8 cellular contexts compared by ENCODE assay signal in genomic region chr11:118434123-118434552, GRCh38.
DNase-seq lines count a peak whose midpoint lies in the region; ATAC-seq and TF ChIP-seq lines count a peak whose summit lies in the region.

No MANE protein-coding gene starts in this region.

- peak overlapping the region; percentile 92 for H3K4me3 ChIP-seq in coronary artery

- H3K9ac ChIP-seq in ES-I3 (ENCODE audit: low read depth, low read length): peak overlapping the region; percentile 94

- H3K4me3 Mint-ChIP-seq in nephron: peak overlapping the region; percentile 92 to 97 (median 95)

- DNase-seq in NCI-H1436 treated with DMSO at 0.1 percent for 48 hours (lab: John Stamatoyannopoulos, UW): peak; percentile 5
- DNase-seq in coronary artery (ENCODE audit: low spot score): no peak
- DNase-seq in GOT3 (lab: John Stamatoyannopoulos, UW): no peak
- no peak for DNase-seq in NCI-H446 (lab: John Stamatoyannopoulos, UW)

- peaks cover under 1% of the 10 kb centered on the region; the same call in 1 of the 2 replicates for H3K4me1 ChIP-seq in ES-I3 (ENCODE audit: insufficient read depth, low read length)

- TF ChIP-seq CTCF in coronary artery (IDR thresholded peaks at IDR 0.05) (no peak), nephron (IDR thresholded peaks at IDR 0.05; ENCODE audit: unreplicated experiment in 3 of 3) (no peak)

- H3K27ac ChIP-seq in coronary artery: no peak overlapping the region

- H3K9me3 ChIP-seq in ES-I3 (ENCODE audit: control insufficient read depth, insufficient read depth, low read length): no peaks in the 10 kb centered on the region

- H3K27me3 Mint-ChIP-seq in nephron (ENCODE audit: low read depth): peaks cover 3% of the 10 kb centered on the region

- H3K36me3 Mint-ChIP-seq in nephron (ENCODE audit: low read depth): no peaks in the 10 kb centered on the region

- peaks cover 29% of the 10 kb centered on the region for H3K4me1 Mint-ChIP-seq in nephron

- no peaks in the 10 kb centered on the region for H3K36me3 ChIP-seq in ES-I3 (ENCODE audit: insufficient read depth, low read length)

- ATAC-seq in GM19023 (IDR thresholded peaks at IDR 0.05; ENCODE audit: unreplicated experiment) (no peak), HG03039 (IDR thresholded peaks at IDR 0.05; ENCODE audit: unreplicated experiment) (no peak)

- peak overlapping the region; percentile 92 to 99 (median 98) for H3K27ac Mint-ChIP-seq in nephron

- no peaks in the 10 kb centered on the region for H3K9me3 Mint-ChIP-seq in nephron
